1 cellular context compared by ENCODE assay signal in genomic region chr5:80201763-80202162, GRCh38.
TF ChIP-seq lines count a peak whose summit lies in the region.

No MANE protein-coding gene starts in this region.

TF ChIP-seq in K562, 482 proteins besides CTCF, POLR2A, EP300 and RAD21:
- peak; percentile 67; the same call in 1 of the 2 replicates for TF ChIP-seq NFIC (IDR thresholded peaks at IDR 0.05)
